ENCODE assay signal across 1 cellular context in genomic region chr19:28949027-28949426, GRCh38.
TF ChIP-seq lines count a peak whose summit lies in the region.

No MANE protein-coding gene starts in this region.

TF ChIP-seq in HEK293, 187 proteins besides CTCF, POLR2A, EP300 and RAD21:
- no peak for TF ChIP-seq TSHZ1 (tag by site-specific recombination; IDR thresholded peaks at IDR 0.05; ENCODE audit: borderline replicate concordance)
- no peak for TF ChIP-seq ZNF677 (tag by site-specific recombination; IDR thresholded peaks at IDR 0.05)
- no peak for TF ChIP-seq ZNF239 (tag by site-specific recombination; IDR thresholded peaks at IDR 0.05)
- TF ChIP-seq ZNF366 (tag by site-specific recombination; conservative IDR thresholded peaks at IDR 0.05), result peak; percentile 92
- TF ChIP-seq ZNF404 (tag by site-specific recombination; IDR thresholded peaks at IDR 0.05), result no peak
- peak; percentile 88 for TF ChIP-seq PRDM1 (tag by site-specific recombination; IDR thresholded peaks at IDR 0.05)
TF ChIP-seq in HEK293: peak in this region for 2.
